Comparison of ENCODE assay signal across 19 cellular contexts in the genomic region with DNA sequence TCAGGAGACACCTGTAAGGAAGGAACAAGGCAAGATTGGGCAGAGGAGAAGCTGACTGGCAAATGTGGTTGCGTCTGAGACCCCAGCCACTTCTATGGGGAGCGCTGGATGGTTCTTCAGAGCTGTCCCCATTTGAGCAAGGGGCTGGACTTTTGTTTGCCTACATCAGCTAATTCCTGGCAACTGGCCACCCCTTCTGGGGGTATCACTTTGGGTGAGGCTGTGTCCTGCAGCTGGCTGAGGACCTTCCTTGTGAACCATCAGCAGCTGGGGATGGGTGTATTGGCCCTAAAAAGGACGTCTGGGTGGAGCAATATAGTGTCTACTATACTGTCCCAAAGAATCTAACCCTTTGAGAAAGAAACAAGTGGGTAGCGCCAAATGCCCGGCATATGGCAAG. TPM values are rescaled to one million over a fixed set of nuclear protein-coding genes. Genes with fewer than 3 reads are reported as not detected.
DNase-seq lines count a peak whose midpoint lies in the region; ATAC-seq, FAIRE-seq and TF ChIP-seq lines count a peak whose summit lies in the region.
"Had no signal": no experiment of that assay in that cellular context is flagged by ENCODE, and none has a peak within 500 bp of the region (broad histone marks: within the 10 kb centered on the region; RNA-seq: fewer than 3 reads in every experiment).

No MANE protein-coding gene starts in this region.

- no peaks in the 10 kb centered on the region for H3K36me3 ChIP-seq in heart left ventricle
- H3K36me3 ChIP-seq in thoracic aorta: no peaks in the 10 kb centered on the region
- no peaks in the 10 kb centered on the region for H3K36me3 ChIP-seq in kidney (ENCODE audit: control insufficient read depth in 1 of 2, insufficient read depth in 2 of 2, low read length in 2 of 2)

- peaks cover 10 to 86% (median 75%) of the 10 kb centered on the region in 12 donors for H3K4me1 ChIP-seq in heart left ventricle
- H3K4me1 ChIP-seq in thoracic aorta (ENCODE audit: control insufficient read depth in 1 of 2, low read depth in 2 of 2): peaks cover 59 to 83% of the 10 kb centered on the region in 2 donors
- H3K4me1 ChIP-seq in kidney (ENCODE audit: control insufficient read depth in 1 of 2, insufficient read depth in 1 of 2, low read depth in 1 of 2, low read length in 2 of 2): peaks cover 24 to 25% of the 10 kb centered on the region in 2 donors

- no peak for TF ChIP-seq EP300 in Ishikawa (IDR thresholded peaks at IDR 0.05; ENCODE audit: borderline replicate concordance)

- no peak for TF ChIP-seq POLR2A in heart left ventricle (IDR thresholded peaks at IDR 0.05)

- TF ChIP-seq CTCF in heart left ventricle (IDR thresholded peaks at IDR 0.05) (no peak), dorsolateral prefrontal cortex (IDR thresholded peaks at IDR 0.05 in 54 of 56, conservative IDR thresholded peaks at IDR 0.05 in 2 of 56; ENCODE audit: low read depth in 1 of 56, partially characterized antibody in 56 of 56) (no peak), thoracic aorta (IDR thresholded peaks at IDR 0.05) (no peak), kidney (IDR thresholded peaks at IDR 0.05; ENCODE audit: borderline replicate concordance, extremely low read depth, insufficient read depth) (no peak)

- no peak for FAIRE-seq in kidney (lab: Jason Lieb, UNC)
- FAIRE-seq: GM12891, GM18507, RCC 7860 had no signal

- H3K9ac ChIP-seq in kidney (ENCODE audit: low read length in 2 of 2): no peak overlapping the region

- intact Hi-C loops in heart left ventricle (cut with DNase I): no loop called here
- intact Hi-C loops in left cardiac atrium (cut with DNase I): no loop called here
- intact Hi-C loops in dorsolateral prefrontal cortex (cut with DNase I): no loop called here
- intact Hi-C loops in kidney (cut with DNase I): no loop called here

- ATAC-seq in heart left ventricle (no peak), left cardiac atrium (no peak), thoracic aorta (ENCODE audit: insufficient number of reproducible peaks, low FRiP score, low read depth) (no peak), GM18519 (IDR thresholded peaks at IDR 0.05; ENCODE audit: low FRiP score, unreplicated experiment) (no peak)

- 90 to 94% (median 93%) methylated on average over 5 of the region's 5 CpGs for WGBS in heart left ventricle, 4 donors

- DNase-seq in heart left ventricle (no peak), left cardiac atrium (no peak), dorsolateral prefrontal cortex (no peak), thoracic aorta (ENCODE audit: low spot score) (no peak), NCI-H2196 (lab: John Stamatoyannopoulos, UW; ENCODE audit: unreplicated experiment) (no peak), kidney (no peak)
- DNase-seq: GDM1, KBM-7, NCI-H1436, NCI-H2081 treated with DMSO at 0.1 percent for 48 hours, NCI-H510A treated with DMSO at 0.1 percent for 48 hours, NCI-H82, SIG-M5 had no signal

- H3K27me3 ChIP-seq in heart left ventricle (no peaks in the 10 kb centered on the region), dorsolateral prefrontal cortex (no peaks in the 10 kb centered on the region), thoracic aorta (replicated peaks; ENCODE audit: insufficient read depth) (no peaks in the 10 kb centered on the region)

- no peak overlapping the region for H3K4me3 ChIP-seq in heart left ventricle
- no peak overlapping the region for H3K4me3 ChIP-seq in dorsolateral prefrontal cortex
- no peak overlapping the region for H3K4me3 ChIP-seq in thoracic aorta
- no peak overlapping the region for H3K4me3 ChIP-seq in kidney (ENCODE audit: low read length in 2 of 2)

- H3K27ac ChIP-seq in heart left ventricle (peak overlapping the region in 10 of 12 donors; percentile 6 to 91 (median 84)), dorsolateral prefrontal cortex (peak overlapping the region in 30 of 59 donors; percentile 4 to 99 (median 48)), thoracic aorta (peak overlapping the region; percentile 4 to 27), kidney (ENCODE audit: low read depth in 2 of 2, low read length in 2 of 2) (no peak overlapping the region)
- H3K27ac ChIP-seq: C4-2B had no signal

- H3K9me3 ChIP-seq in heart left ventricle (no peaks in the 10 kb centered on the region), thoracic aorta (no peaks in the 10 kb centered on the region), kidney (ENCODE audit: control insufficient read depth in 1 of 2, low read length in 2 of 2) (no peaks in the 10 kb centered on the region)

- no peak for TF ChIP-seq RAD21 in Ishikawa (IDR thresholded peaks at IDR 0.05; ENCODE audit: low read depth)

TF ChIP-seq in Ishikawa, 13 proteins besides CTCF, POLR2A, EP300 and RAD21:
- TF ChIP-seq ZBTB7A (IDR thresholded peaks at IDR 0.05; ENCODE audit: low read depth) (peak; percentile 44; the same call in 1 of the 2 replicates), EGR1 (IDR thresholded peaks at IDR 0.05) (no peak), FOXM1 (IDR thresholded peaks at IDR 0.05; ENCODE audit: borderline replicate concordance, low read depth) (no peak)

RNA-seq across cellular contexts. Expression of gene PPFIBP1, which starts 23.6 kb away (rescaled TPM):
- 100 to 1,000 TPM; 141 to 413 (median 277) TPM for total RNA-seq in heart left ventricle
- 10 to 100 TPM; 48.7 to 63.8 TPM for polyA plus RNA-seq in heart left ventricle
- total RNA-seq in left cardiac atrium: 100 to 1,000 TPM in 1 of 2 donors, 10 to 100 TPM in 1; 92.7 to 123 TPM
- total RNA-seq in dorsolateral prefrontal cortex: 100 to 1,000 TPM; 105 to 192 (median 143) TPM
- total RNA-seq in thoracic aorta: 100 to 1,000 TPM; 103 to 232 TPM
- total RNA-seq in kidney: 175 TPM
- 12.7 TPM for polyA plus RNA-seq in kidney (ENCODE audit: insufficient read depth, low read depth, low replicate concordance)

Comparison
In these comparisons a context has a peak if more than half of its experiments do, and no peak if none do; other contexts are left out.
1. H3K27ac ChIP-seq: peak in heart left ventricle (10 of 12), dorsolateral prefrontal cortex (30 of 59) and thoracic aorta (2 of 2); none in kidney (0 of 2).